Comparison of ENCODE assay signal across 1 cellular context in the genomic region with DNA sequence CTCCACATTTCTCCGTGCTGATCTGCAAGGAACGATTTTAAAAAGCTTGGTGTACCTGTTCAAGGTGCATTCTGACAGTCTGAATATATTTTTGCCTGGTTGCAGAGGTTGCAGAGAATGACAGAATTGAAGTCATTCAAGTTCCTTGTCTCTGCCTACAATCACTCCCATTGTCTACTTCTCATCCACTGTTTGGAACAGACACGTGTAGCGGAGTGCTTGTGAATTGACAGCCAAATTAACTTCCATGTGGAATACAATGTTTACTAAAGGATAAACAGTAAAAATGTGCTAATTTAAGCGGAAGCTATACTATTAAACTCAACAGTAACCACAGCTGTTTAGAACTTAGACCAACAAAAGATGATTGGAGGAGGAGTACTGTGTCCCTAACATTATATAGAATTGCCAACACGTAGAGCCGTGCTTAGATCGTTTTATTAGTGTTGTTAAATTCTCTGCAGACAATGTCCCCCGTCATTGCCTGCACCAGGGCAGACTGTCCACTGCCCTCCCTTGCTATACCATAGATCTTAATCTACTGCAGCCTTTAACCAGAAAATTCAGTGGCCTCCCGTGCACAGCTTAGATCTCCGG.
TF ChIP-seq lines count a peak whose summit lies in the region.

No MANE protein-coding gene starts in this region.

TF ChIP-seq in HepG2, 621 proteins besides CTCF, POLR2A, EP300 and RAD21 (continued from another document):
- TF ChIP-seq CBX2 (IDR thresholded peaks at IDR 0.05; ENCODE audit: low read depth, low read length), result no peak
- TF ChIP-seq CBX2 (CRISPR knock-in tag; IDR thresholded peaks at IDR 0.05; ENCODE audit: low read depth), result no peak
- no peak for TF ChIP-seq ZNF180 (CRISPR knock-in tag; IDR thresholded peaks at IDR 0.05; ENCODE audit: borderline replicate concordance, low read depth)
- 0 out of 3 replicates have a peak, but pooled peaks have one; percentile 46 for TF ChIP-seq MXI1 (IDR thresholded peaks at IDR 0.05; ENCODE audit: borderline replicate concordance, low read depth, low read length)
- no peak for TF ChIP-seq ZNF556 (CRISPR knock-in tag; IDR thresholded peaks at IDR 0.05; ENCODE audit: borderline replicate concordance)
TF ChIP-seq in HepG2: peak in this region for 6.
